1 cellular context compared by ENCODE assay signal in the genomic region with DNA sequence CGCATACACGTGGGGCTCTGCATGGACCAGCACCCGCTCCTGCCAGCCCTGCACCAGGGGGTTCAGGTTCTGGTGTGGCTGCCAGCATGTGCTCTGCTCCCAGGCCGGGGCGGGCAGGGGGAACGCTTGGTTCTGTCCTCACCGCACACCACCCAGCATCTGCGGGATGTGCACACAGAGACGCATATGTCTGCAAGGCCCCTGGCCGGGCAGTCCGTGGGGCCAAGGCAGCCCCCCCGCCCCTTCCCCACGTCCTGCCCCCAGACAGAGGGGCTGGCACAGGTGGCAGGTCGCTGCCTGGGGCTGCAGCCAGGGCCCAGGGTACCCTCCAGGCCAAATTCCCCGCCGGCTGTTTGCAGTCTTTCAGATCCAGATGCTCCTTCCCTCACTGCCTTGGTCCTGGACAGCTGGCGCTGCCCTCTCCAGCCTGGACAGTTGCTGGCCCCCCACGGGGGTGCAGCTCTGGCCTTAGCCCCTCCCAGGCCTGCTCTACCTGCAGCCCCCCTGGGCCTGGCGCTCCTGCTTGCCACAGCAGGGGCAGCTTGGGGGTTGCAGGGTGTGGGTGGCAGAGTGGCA.
TF ChIP-seq lines count a peak whose summit lies in the region.

No MANE protein-coding gene starts in this region.

TF ChIP-seq in HepG2, 621 proteins besides CTCF, POLR2A, EP300 and RAD21:
- TF ChIP-seq CBX2 (IDR thresholded peaks at IDR 0.05; ENCODE audit: low read depth, low read length) = no peak
- no peak for TF ChIP-seq CBX2 (CRISPR knock-in tag; IDR thresholded peaks at IDR 0.05; ENCODE audit: low read depth)
- TF ChIP-seq RBM39 (IDR thresholded peaks at IDR 0.05; ENCODE audit: low read depth, low read length, poor library complexity, severe bottlenecking) = no peak
- TF ChIP-seq TSC22D2 (CRISPR knock-in tag; IDR thresholded peaks at IDR 0.05; ENCODE audit: borderline replicate concordance) = no peak
- no peak for TF ChIP-seq ZNF619 (CRISPR knock-in tag; IDR thresholded peaks at IDR 0.05)
- TF ChIP-seq, protein P1, sequence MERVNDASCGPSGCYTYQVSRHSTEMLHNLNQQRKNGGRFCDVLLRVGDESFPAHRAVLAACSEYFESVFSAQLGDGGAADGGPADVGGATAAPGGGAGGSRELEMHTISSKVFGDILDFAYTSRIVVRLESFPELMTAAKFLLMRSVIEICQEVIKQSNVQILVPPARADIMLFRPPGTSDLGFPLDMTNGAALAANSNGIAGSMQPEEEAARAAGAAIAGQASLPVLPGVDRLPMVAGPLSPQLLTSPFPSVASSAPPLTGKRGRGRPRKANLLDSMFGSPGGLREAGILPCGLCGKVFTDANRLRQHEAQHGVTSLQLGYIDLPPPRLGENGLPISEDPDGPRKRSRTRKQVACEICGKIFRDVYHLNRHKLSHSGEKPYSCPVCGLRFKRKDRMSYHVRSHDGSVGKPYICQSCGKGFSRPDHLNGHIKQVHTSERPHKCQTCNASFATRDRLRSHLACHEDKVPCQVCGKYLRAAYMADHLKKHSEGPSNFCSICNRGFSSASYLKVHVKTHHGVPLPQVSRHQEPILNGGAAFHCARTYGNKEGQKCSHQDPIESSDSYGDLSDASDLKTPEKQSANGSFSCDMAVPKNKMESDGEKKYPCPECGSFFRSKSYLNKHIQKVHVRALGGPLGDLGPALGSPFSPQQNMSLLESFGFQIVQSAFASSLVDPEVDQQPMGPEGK (CRISPR knock-in tag; IDR thresholded peaks at IDR 0.05) = no peak
- TF ChIP-seq, protein P2, sequence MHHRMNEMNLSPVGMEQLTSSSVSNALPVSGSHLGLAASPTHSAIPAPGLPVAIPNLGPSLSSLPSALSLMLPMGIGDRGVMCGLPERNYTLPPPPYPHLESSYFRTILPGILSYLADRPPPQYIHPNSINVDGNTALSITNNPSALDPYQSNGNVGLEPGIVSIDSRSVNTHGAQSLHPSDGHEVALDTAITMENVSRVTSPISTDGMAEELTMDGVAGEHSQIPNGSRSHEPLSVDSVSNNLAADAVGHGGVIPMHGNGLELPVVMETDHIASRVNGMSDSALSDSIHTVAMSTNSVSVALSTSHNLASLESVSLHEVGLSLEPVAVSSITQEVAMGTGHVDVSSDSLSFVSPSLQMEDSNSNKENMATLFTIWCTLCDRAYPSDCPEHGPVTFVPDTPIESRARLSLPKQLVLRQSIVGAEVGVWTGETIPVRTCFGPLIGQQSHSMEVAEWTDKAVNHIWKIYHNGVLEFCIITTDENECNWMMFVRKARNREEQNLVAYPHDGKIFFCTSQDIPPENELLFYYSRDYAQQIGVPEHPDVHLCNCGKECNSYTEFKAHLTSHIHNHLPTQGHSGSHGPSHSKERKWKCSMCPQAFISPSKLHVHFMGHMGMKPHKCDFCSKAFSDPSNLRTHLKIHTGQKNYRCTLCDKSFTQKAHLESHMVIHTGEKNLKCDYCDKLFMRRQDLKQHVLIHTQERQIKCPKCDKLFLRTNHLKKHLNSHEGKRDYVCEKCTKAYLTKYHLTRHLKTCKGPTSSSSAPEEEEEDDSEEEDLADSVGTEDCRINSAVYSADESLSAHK (CRISPR knock-in tag; IDR thresholded peaks at IDR 0.05; ENCODE audit: borderline replicate concordance) = no peak
- TF ChIP-seq ZBTB21 (CRISPR knock-in tag; IDR thresholded peaks at IDR 0.05) = no peak
- TF ChIP-seq TBX3 (IDR thresholded peaks at IDR 0.05; ENCODE audit: borderline replicate concordance) = no peak
- no peak for TF ChIP-seq MTA3 (CRISPR knock-in tag; IDR thresholded peaks at IDR 0.05)
- no peak for TF ChIP-seq DR1 (CRISPR knock-in tag; IDR thresholded peaks at IDR 0.05)
- TF ChIP-seq, protein P3, sequence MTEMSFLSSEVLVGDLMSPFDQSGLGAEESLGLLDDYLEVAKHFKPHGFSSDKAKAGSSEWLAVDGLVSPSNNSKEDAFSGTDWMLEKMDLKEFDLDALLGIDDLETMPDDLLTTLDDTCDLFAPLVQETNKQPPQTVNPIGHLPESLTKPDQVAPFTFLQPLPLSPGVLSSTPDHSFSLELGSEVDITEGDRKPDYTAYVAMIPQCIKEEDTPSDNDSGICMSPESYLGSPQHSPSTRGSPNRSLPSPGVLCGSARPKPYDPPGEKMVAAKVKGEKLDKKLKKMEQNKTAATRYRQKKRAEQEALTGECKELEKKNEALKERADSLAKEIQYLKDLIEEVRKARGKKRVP (CRISPR knock-in tag; IDR thresholded peaks at IDR 0.05) = no peak
- TF ChIP-seq MTF2 (CRISPR knock-in tag; IDR thresholded peaks at IDR 0.05; ENCODE audit: borderline replicate concordance) = no peak
- no peak for TF ChIP-seq ZSCAN9 (CRISPR knock-in tag; IDR thresholded peaks at IDR 0.05; ENCODE audit: borderline replicate concordance)
- no peak for TF ChIP-seq ZNF703 (CRISPR knock-in tag; IDR thresholded peaks at IDR 0.05; ENCODE audit: borderline replicate concordance)
- no peak for TF ChIP-seq SMAD3 (CRISPR knock-in tag; IDR thresholded peaks at IDR 0.05)
- TF ChIP-seq, protein P4, sequence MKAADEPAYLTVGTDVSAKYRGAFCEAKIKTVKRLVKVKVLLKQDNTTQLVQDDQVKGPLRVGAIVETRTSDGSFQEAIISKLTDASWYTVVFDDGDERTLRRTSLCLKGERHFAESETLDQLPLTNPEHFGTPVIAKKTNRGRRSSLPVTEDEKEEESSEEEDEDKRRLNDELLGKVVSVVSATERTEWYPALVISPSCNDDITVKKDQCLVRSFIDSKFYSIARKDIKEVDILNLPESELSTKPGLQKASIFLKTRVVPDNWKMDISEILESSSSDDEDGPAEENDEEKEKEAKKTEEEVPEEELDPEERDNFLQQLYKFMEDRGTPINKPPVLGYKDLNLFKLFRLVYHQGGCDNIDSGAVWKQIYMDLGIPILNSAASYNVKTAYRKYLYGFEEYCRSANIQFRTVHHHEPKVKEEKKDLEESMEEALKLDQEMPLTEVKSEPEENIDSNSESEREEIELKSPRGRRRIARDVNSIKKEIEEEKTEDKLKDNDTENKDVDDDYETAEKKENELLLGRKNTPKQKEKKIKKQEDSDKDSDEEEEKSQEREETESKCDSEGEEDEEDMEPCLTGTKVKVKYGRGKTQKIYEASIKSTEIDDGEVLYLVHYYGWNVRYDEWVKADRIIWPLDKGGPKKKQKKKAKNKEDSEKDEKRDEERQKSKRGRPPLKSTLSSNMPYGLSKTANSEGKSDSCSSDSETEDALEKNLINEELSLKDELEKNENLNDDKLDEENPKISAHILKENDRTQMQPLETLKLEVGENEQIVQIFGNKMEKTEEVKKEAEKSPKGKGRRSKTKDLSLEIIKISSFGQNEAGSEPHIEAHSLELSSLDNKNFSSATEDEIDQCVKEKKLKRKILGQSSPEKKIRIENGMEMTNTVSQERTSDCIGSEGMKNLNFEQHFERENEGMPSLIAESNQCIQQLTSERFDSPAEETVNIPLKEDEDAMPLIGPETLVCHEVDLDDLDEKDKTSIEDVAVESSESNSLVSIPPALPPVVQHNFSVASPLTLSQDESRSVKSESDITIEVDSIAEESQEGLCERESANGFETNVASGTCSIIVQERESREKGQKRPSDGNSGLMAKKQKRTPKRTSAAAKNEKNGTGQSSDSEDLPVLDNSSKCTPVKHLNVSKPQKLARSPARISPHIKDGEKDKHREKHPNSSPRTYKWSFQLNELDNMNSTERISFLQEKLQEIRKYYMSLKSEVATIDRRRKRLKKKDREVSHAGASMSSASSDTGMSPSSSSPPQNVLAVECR (CRISPR knock-in tag; IDR thresholded peaks at IDR 0.05; ENCODE audit: borderline replicate concordance) = no peak
